8 cellular contexts compared by ENCODE assay signal in the genomic region with DNA sequence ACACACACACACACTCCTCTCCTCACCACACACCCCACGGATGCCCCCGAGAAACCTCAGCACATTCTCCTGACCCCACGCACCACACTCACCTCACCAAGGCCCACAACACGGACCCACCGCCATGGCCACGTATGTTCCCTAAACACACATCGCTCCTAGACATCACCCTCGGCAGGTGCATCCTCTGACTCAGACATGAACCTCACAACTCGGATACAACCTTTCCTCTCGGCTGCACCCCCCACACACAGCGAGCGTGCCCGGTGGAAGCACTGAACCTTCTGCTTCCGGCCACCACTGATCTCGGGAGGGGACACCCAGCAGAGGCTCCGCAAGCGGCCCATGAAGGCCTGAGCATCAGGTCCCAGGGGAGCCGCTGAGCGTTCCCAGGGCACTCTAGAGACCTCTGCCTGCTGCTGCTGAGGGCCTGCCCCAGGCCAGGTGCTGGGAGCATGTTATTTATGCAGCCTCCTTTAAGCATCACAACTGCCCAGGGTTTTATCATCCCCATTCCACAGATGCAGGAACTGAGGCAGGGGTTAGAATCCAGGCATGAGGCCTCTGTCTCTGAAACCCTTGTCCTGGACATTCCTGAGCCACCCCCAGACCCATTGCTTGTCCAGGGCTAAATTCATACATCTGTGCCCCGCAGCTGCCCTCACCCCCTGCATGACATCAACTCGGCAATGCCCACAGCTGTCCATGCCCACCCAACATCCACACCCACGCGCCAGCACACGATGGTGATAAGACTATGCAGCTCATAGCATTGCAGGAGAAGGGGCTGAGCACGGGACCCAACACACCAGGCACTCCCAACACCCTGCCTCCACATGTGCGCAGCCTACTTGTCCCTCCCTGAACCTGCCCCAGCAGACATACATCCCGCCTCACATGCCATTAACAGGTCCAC. TPM values are rescaled to one million over a fixed set of nuclear protein-coding genes. Genes with fewer than 3 reads are reported as not detected.
A peak's percentile ranks its signal among the peaks of the same experiment; 100 is the strongest.
DNase-seq lines count a peak whose midpoint lies in the region; ATAC-seq and TF ChIP-seq lines count a peak whose summit lies in the region.

No MANE protein-coding gene starts in this region.

- H3K4me2 ChIP-seq in DOHH2 (ENCODE audit: low read length): peak overlapping the region; percentile 25; the same call in 1 of the 2 replicates

- no peaks in the 10 kb centered on the region for H3K9me2 ChIP-seq in DOHH2 (replicated peaks; ENCODE audit: control insufficient read depth, low read length)

- H3K36me3 Mint-ChIP-seq in progenitor cell of endocrine pancreas (ENCODE audit: insufficient read depth) (no peaks in the 10 kb centered on the region), chondrocyte (ENCODE audit: low read depth) (no peaks in the 10 kb centered on the region)

- no peak for TF ChIP-seq CTCF in DOHH2 (IDR thresholded peaks at IDR 0.05; ENCODE audit: low read depth, low read length, poor library complexity, severe bottlenecking)
- TF ChIP-seq CTCF in progenitor cell of endocrine pancreas (IDR thresholded peaks at IDR 0.05; ENCODE audit: unreplicated experiment): no peak
- TF ChIP-seq CTCF in chondrocyte (IDR thresholded peaks at IDR 0.05): no peak
- TF ChIP-seq CTCF in gastrocnemius medialis (IDR thresholded peaks at IDR 0.05 in 4 of 5, conservative IDR thresholded peaks at IDR 0.05 in 1 of 5): no peak

- H4K20me1 ChIP-seq in DOHH2 (ENCODE audit: control insufficient read depth, insufficient read depth, low read depth, low read length): no peaks in the 10 kb centered on the region; the same call in 1 of the 2 replicates

- peaks cover 4% of the 10 kb centered on the region; the same call in 1 of the 2 replicates for H3F3A ChIP-seq in DOHH2 (ENCODE audit: control insufficient read depth, insufficient read depth)

- H3K4me1 Mint-ChIP-seq in progenitor cell of endocrine pancreas (ENCODE audit: low read depth): peaks cover 8% of the 10 kb centered on the region
- peaks cover 24% of the 10 kb centered on the region for H3K4me1 Mint-ChIP-seq in chondrocyte (ENCODE audit: low read depth)

- H3K27ac ChIP-seq in DOHH2 (ENCODE audit: low read depth, low read length) (no peak overlapping the region), gastrocnemius medialis (no peak overlapping the region)

- no peaks in the 10 kb centered on the region for H3K36me3 ChIP-seq in DOHH2 (ENCODE audit: control insufficient read depth, low read length)
- H3K36me3 ChIP-seq in gastrocnemius medialis: no peaks in the 10 kb centered on the region

- H3K4me3 ChIP-seq in DOHH2 (ENCODE audit: low read length) (no peak overlapping the region), gastrocnemius medialis (no peak overlapping the region)

- no peak for TF ChIP-seq POLR2A in gastrocnemius medialis (IDR thresholded peaks at IDR 0.05)

- H3K79me2 ChIP-seq in DOHH2 (ENCODE audit: control insufficient read depth, low read length): no peaks in the 10 kb centered on the region

- peak; percentile 55 for ATAC-seq in GM19397 (IDR thresholded peaks at IDR 0.05; ENCODE audit: unreplicated experiment)
- peak; percentile 80 for ATAC-seq in HG03342 (IDR thresholded peaks at IDR 0.05; ENCODE audit: unreplicated experiment)
- no peak for ATAC-seq in gastrocnemius medialis

- in situ Hi-C loops in gastrocnemius medialis (cut with MboI; ENCODE audit: low sequenced_read_pairs in 4 of 4): no loop called here

- H3K4me3 Mint-ChIP-seq in progenitor cell of endocrine pancreas (ENCODE audit: low read depth) (no peak overlapping the region), chondrocyte (ENCODE audit: unreplicated experiment) (no peak overlapping the region)

- H3K27me3 ChIP-seq in DOHH2 (ENCODE audit: control insufficient read depth, low read length) (peaks cover 59% of the 10 kb centered on the region), gastrocnemius medialis (no peaks in the 10 kb centered on the region)

- DNase-seq in dermis microvascular lymphatic vessel endothelial cell (ENCODE audit: low read depth in 2 of 2): peak; percentile 73 to 80
- DNase-seq in AG08396 (ENCODE audit: low spot score): no peak
- no peak for DNase-seq in progenitor cell of endocrine pancreas (ENCODE audit: low spot score, unreplicated experiment)
- DNase-seq in chondrocyte (ENCODE audit: low spot score): no peak
- DNase-seq in gastrocnemius medialis: no peak

- H3K27me3 Mint-ChIP-seq in progenitor cell of endocrine pancreas: no peaks in the 10 kb centered on the region
- peaks cover 3% of the 10 kb centered on the region for H3K27me3 Mint-ChIP-seq in chondrocyte (ENCODE audit: low read depth)

- peaks cover 15% of the 10 kb centered on the region for H3K4me1 ChIP-seq in DOHH2 (ENCODE audit: control insufficient read depth, low read length)
- H3K4me1 ChIP-seq in gastrocnemius medialis: no peaks in the 10 kb centered on the region

- intact Hi-C loops in gastrocnemius medialis (cut with DNase I; ENCODE audit: low total_unique reads): no loop called here

- H3K27ac Mint-ChIP-seq in progenitor cell of endocrine pancreas (no peak overlapping the region), chondrocyte (ENCODE audit: unreplicated experiment) (no peak overlapping the region)

- H3K9me3 ChIP-seq in DOHH2 (ENCODE audit: control insufficient read depth, insufficient read depth, low read length) (no peaks in the 10 kb centered on the region), gastrocnemius medialis (no peaks in the 10 kb centered on the region)

- H3K9me3 Mint-ChIP-seq in progenitor cell of endocrine pancreas (ENCODE audit: low read depth): no peaks in the 10 kb centered on the region
- no peaks in the 10 kb centered on the region for H3K9me3 Mint-ChIP-seq in chondrocyte (ENCODE audit: low read depth)

RNA-seq across cellular contexts. Expression of a gene that starts 27.0 kb away (rescaled TPM):
- 20.3 and 58.0 TPM in 2 replicates for total RNA-seq in dermis microvascular lymphatic vessel endothelial cell
- total RNA-seq in progenitor cell of endocrine pancreas: 33.7 and 38.3 TPM in 2 replicates
- 46.8 to 69.3 TPM (median 47.3 TPM) in 3 replicates for total RNA-seq in chondrocyte
- 1 to 10 TPM; 2.7 to 5.6 (median 3.0) TPM for total RNA-seq in gastrocnemius medialis

Comparison
In these comparisons a context has a peak if more than half of its experiments do, and no peak if none do; other contexts are left out.
1. ATAC-seq: peak in GM19397 (single experiment) and HG03342 (single experiment); none in gastrocnemius medialis (0 of 2).
2. DNase-seq: peak in dermis microvascular lymphatic vessel endothelial cell (2 of 2); none in AG08396 (single experiment), progenitor cell of endocrine pancreas (single experiment), chondrocyte (single experiment) and gastrocnemius medialis (0 of 2).